34 cellular contexts compared by ENCODE assay signal in the genomic region with DNA sequence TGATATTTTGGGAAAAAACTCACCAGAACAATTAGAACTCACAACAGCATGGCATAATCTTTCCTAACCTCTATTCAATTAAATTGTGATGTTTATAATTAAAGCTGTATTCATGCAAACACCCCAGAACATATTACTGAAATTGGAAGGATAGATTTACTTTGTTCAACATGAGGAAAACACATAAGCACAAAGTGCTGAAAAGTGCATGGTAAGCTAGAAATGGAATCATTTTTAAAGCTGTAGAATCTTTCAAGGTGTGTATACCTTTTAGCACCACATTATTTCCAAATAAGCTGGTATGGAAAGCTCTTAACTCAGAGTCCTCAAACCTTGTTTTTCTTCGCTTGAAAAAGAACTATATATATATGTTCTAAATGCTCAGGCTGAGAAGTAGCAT.
DNase-seq lines count a peak whose midpoint lies in the region; ATAC-seq, FAIRE-seq and TF ChIP-seq lines count a peak whose summit lies in the region.
"Had no signal": no experiment of that assay in that cellular context is flagged by ENCODE, and none has a peak within 500 bp of the region (broad histone marks: within the 10 kb centered on the region; RNA-seq: fewer than 3 reads in every experiment).

No MANE protein-coding gene starts in this region.

- H2AFZ ChIP-seq in HepG2 (ENCODE audit: low read length) (no peak overlapping the region), IMR-90 (replicated peaks; ENCODE audit: low read length, poor library complexity) (no peak overlapping the region)

- no peak overlapping the region for H2BK120ac ChIP-seq in IMR-90 (ENCODE audit: low read depth, low read length)

- H3K14ac ChIP-seq in IMR-90 (replicated peaks; ENCODE audit: low read depth, low read length): no peak overlapping the region

- intact Hi-C loops in HepG2 (cut with micrococcal nuclease; ENCODE audit: unreplicated experiment) (no loop called here), right lobe of liver (cut with DNase I) (no loop called here), Calu3 (cut with micrococcal nuclease; ENCODE audit: unreplicated experiment) (no loop called here), IMR-90 (cut with micrococcal nuclease) (no loop called here)

- TF ChIP-seq EP300 in HepG2 (IDR thresholded peaks at IDR 0.05; ENCODE audit: low read depth in 2 of 2, low read length in 2 of 2): no peak
- no peak for TF ChIP-seq EP300 in HepG2 (CRISPR knock-in tag; IDR thresholded peaks at IDR 0.05; ENCODE audit: borderline replicate concordance)
- no peak for TF ChIP-seq EP300 in A549 (IDR thresholded peaks at IDR 0.05)

- TF ChIP-seq CTCF in HepG2 (CRISPR knock-in tag; IDR thresholded peaks at IDR 0.05) (no peak), right lobe of liver (IDR thresholded peaks at IDR 0.05) (no peak), A549 (IDR thresholded peaks at IDR 0.05) (no peak), Calu3 (IDR thresholded peaks at IDR 0.05; ENCODE audit: unreplicated experiment) (no peak), IMR-90 (conservative IDR thresholded peaks at IDR 0.05; ENCODE audit: low read depth, low read length) (no peak)

- H3K27me3 Mint-ChIP-seq in Calu3 (ENCODE audit: unreplicated experiment): no peaks in the 10 kb centered on the region
- H3K27me3 Mint-ChIP-seq: CD4-positive, alpha-beta memory T cell; CD4-positive, alpha-beta T cell; CD4-positive, CD25-positive, alpha-beta regulatory T cell had no signal

- peaks cover 13% of the 10 kb centered on the region in 2 experiments; a peak in 3 of 4 replicates for H3K79me1 ChIP-seq in IMR-90 (ENCODE audit: low read depth in 1 of 2, low read length in 2 of 2)

- FAIRE-seq in HepG2 (lab: Jason Lieb, UNC) (no peak), A549 (lab: Jason Lieb, UNC) (no peak)
- FAIRE-seq: D721Med had no signal

- no peak for ATAC-seq in HepG2
- ATAC-seq in right lobe of liver: no peak
- no peak for ATAC-seq in A549
- ATAC-seq in IMR-90 (ENCODE audit: low read depth): no peak
- ATAC-seq in GM21515 (IDR thresholded peaks at IDR 0.05; ENCODE audit: unreplicated experiment): no peak
- ATAC-seq: CD8-positive, alpha-beta T cell had no signal

- H3K4me3 ChIP-seq in HepG2 (replicated peaks in 1 of 3; ENCODE audit: insufficient read depth in 1 of 3, low read depth in 2 of 3, low read length in 3 of 3) (no peak overlapping the region), right lobe of liver (no peak overlapping the region), A549 (no peak overlapping the region), IMR-90 (ENCODE audit: insufficient read depth, low read depth, low read length) (no peak overlapping the region)
- H3K4me3 ChIP-seq: BLaER1; BLaER1 treated with 17β-estradiol and CSF1 and Interleukin-3, amounts not matched to agents 10 nM and 100 nM had no signal

- H3K27ac ChIP-seq in HepG2 (ENCODE audit: extremely low read length, insufficient read depth, low read length) (no peak overlapping the region), right lobe of liver (no peak overlapping the region), A549 (no peak overlapping the region), IMR-90 (ENCODE audit: insufficient read depth, low read length) (no peak overlapping the region)
- H3K27ac ChIP-seq: 22Rv1; BLaER1; BLaER1 treated with 17β-estradiol and CSF1 and Interleukin-3, amounts not matched to agents 10 nM and 100 nM; C4-2B had no signal

- POLR2A ChIA-PET in HepG2 (lab: Yijun Ruan, JAX): no interaction called here
- POLR2A ChIA-PET in A549 (lab: Yijun Ruan, JAX): no interaction called here
- POLR2A ChIA-PET in IMR-90 (lab: Charles Lee; ENCODE audit: unreplicated experiment): no interaction called here

- H3K36me3 Mint-ChIP-seq in Calu3 (ENCODE audit: insufficient read depth, unreplicated experiment): peaks cover 11% of the 10 kb centered on the region
- H3K36me3 Mint-ChIP-seq: CD8-positive, alpha-beta T cell had no signal

- dilution Hi-C loops in IMR-90 (cut with HindIII; ENCODE audit: low sequenced_read_pairs, unreplicated experiment): no loop called here

- peaks cover 4% of the 10 kb centered on the region; the same call in 1 of the 2 replicates for H3K9me1 ChIP-seq in IMR-90 (ENCODE audit: insufficient read depth, low read length)

- no peak overlapping the region for H3K4me3 Mint-ChIP-seq in Calu3 (ENCODE audit: low read depth, unreplicated experiment)
- H3K4me3 Mint-ChIP-seq: B cell; CD14-positive monocyte; CD4-positive, alpha-beta memory T cell; CD4-positive, alpha-beta T cell; CD4-positive, CD25-positive, alpha-beta regulatory T cell; CD8-positive, alpha-beta memory T cell; CD8-positive, alpha-beta T cell had no signal

- H3K56ac ChIP-seq in IMR-90 (ENCODE audit: extremely low read depth, insufficient read depth, low read length): no peak overlapping the region

- TF ChIP-seq RAD21 in HepG2 (CRISPR knock-in tag; IDR thresholded peaks at IDR 0.05) (no peak), A549 (conservative IDR thresholded peaks at IDR 0.05 in 1 of 2, IDR thresholded peaks at IDR 0.05 in 1 of 2) (no peak), IMR-90 (IDR thresholded peaks at IDR 0.05; ENCODE audit: low read length) (no peak)

- H3K36me3 ChIP-seq in HepG2 (replicated peaks in 1 of 2; ENCODE audit: control insufficient read depth in 1 of 2, insufficient read depth in 2 of 2, low read length in 2 of 2) (peaks cover 9 to 38% of the 10 kb centered on the region in 2 experiments), right lobe of liver (peaks cover 0 to 16% (median 1%) of the 10 kb centered on the region in 4 donors), IMR-90 (ENCODE audit: control insufficient read depth, insufficient read depth, low read length) (peaks cover 19% of the 10 kb centered on the region)
- H3K36me3 ChIP-seq: BLaER1 had no signal

- H3K27ac Mint-ChIP-seq in Calu3 (ENCODE audit: unreplicated experiment): peak overlapping the region; percentile 61
- H3K27ac Mint-ChIP-seq: B cell; CD14-positive monocyte; CD4-positive, alpha-beta T cell; CD4-positive, CD25-positive, alpha-beta regulatory T cell; CD8-positive, alpha-beta memory T cell; CD8-positive, alpha-beta T cell had no signal

- no peak overlapping the region for H2BK5ac ChIP-seq in IMR-90 (ENCODE audit: low read depth, low read length, poor library complexity, severe bottlenecking)

- H3K4ac ChIP-seq in IMR-90 (ENCODE audit: low read depth, low read length): no peak overlapping the region

- peaks cover 2% of the 10 kb centered on the region for H3K9me3 Mint-ChIP-seq in Calu3 (ENCODE audit: low read depth, unreplicated experiment)
- H3K9me3 Mint-ChIP-seq: CD14-positive monocyte; CD4-positive, alpha-beta memory T cell; CD4-positive, alpha-beta T cell; CD4-positive, CD25-positive, alpha-beta regulatory T cell; CD8-positive, alpha-beta memory T cell; CD8-positive, alpha-beta T cell had no signal

- 94% methylated on average over 1 of the region's 1 CpG for WGBS in HepG2 (ENCODE audit: low lambda C conversion rate)
- 87% methylated on average over 1 of the region's 1 CpG for WGBS in right lobe of liver (ENCODE audit: insufficient coverage, low coverage, low lambda C conversion rate, missing lambda C conversion rate)
- whole genome bisulfite sequencing in A549 (ENCODE audit: missing lambda C conversion rate): 96% methylated on average over 1 of the region's 1 CpG
- no CpG with 5 or more reads among the region's 1 CpG for WGBS in IMR-90 (ENCODE audit: extremely low coverage in 2 of 2, insufficient read length in 1 of 2), 2 experiments

- H4K5ac ChIP-seq in IMR-90 (ENCODE audit: low read depth, low read length): no peak overlapping the region

- H3K4me2 ChIP-seq in HepG2 (ENCODE audit: low read depth, low read length): no peak overlapping the region
- no peak overlapping the region for H3K4me2 ChIP-seq in A549
- no peak overlapping the region for H3K4me2 ChIP-seq in IMR-90 (ENCODE audit: low read depth, low read length)
- H3K4me2 ChIP-seq: BLaER1; BLaER1 treated with 17β-estradiol and CSF1 and Interleukin-3, amounts not matched to agents 10 nM and 100 nM had no signal

- no peak overlapping the region for H4K8ac ChIP-seq in IMR-90 (ENCODE audit: low read depth in 2 of 2, low read length in 2 of 2)

- H3K4me1 Mint-ChIP-seq in Calu3 (ENCODE audit: low read depth, unreplicated experiment): peaks cover 35% of the 10 kb centered on the region
- H3K4me1 Mint-ChIP-seq: B cell had no signal

- H3K4me1 ChIP-seq in HepG2 (ENCODE audit: insufficient read depth, low read length) (no peaks in the 10 kb centered on the region), right lobe of liver (peaks cover 0 to 4% (median 0%) of the 10 kb centered on the region in 4 donors), A549 (peaks cover 14% of the 10 kb centered on the region), IMR-90 (ENCODE audit: control insufficient read depth, insufficient read depth, low read length) (peaks cover 6% of the 10 kb centered on the region; the same call in 1 of the 2 replicates)
- H3K4me1 ChIP-seq: BE2C, BLaER1, Caco-2 had no signal

- DNase-seq in HepG2 (ENCODE audit: low spot score) (no peak), right lobe of liver (no peak), A549 (ENCODE audit: low read depth in 1 of 2, low spot score in 1 of 2) (no peak), Calu3 (no peak), IMR-90 (no peak), NCI-H2227 treated with DMSO at 0.1 percent for 48 hours (lab: John Stamatoyannopoulos, UW) (no peak), glomerular visceral epithelial cell (ENCODE audit: extremely low spot score) (no peak)
- DNase-seq: 8988T; ACHN; AML-193; BE2C; C1 segment of cervical spinal cord; Caco-2; CD4-positive, alpha-beta memory T cell; CD4-positive, alpha-beta T cell; CD4-positive, CD25-positive, alpha-beta regulatory T cell; CD8-positive, alpha-beta memory T cell; CD8-positive, alpha-beta T cell; COR-L47; DMS 273 treated with DMSO at 0.1 percent for 48 hours; DMS153; DMS53; DMS79; DMS79 treated with DMSO at 0.1 percent for 48 hours; DND-41; EL had no signal

- H3K79me2 ChIP-seq in HepG2 (ENCODE audit: insufficient read depth, low read length): no peaks in the 10 kb centered on the region

- H3K9ac ChIP-seq in HepG2 (ENCODE audit: insufficient read depth, low read depth, low read length) (no peak overlapping the region), IMR-90 (ENCODE audit: low read depth, low read length) (no peak overlapping the region)
- H3K9ac ChIP-seq: BLaER1; BLaER1 treated with 17β-estradiol and CSF1 and Interleukin-3, amounts not matched to agents 10 nM and 100 nM had no signal

- no peak overlapping the region for H3K18ac ChIP-seq in IMR-90 (ENCODE audit: low read depth, low read length)

- BruUV-seq in HepG2 (replicated peaks; lab: Mats Ljungman, UMichigan): no TSS peak
- no TSS peak for BruUV-seq in Calu3 (replicated peaks; lab: Mats Ljungman, UMichigan)
- no TSS peak for BruUV-seq in IMR-90 (replicated peaks; lab: Mats Ljungman, UMichigan)

- H4K20me1 ChIP-seq in HepG2 (ENCODE audit: insufficient read depth, low read length): peaks cover 5% of the 10 kb centered on the region; the same call in 1 of the 2 replicates
- no peaks in the 10 kb centered on the region for H4K20me1 ChIP-seq in IMR-90 (ENCODE audit: insufficient read depth, low read length)
- H4K20me1 ChIP-seq: BLaER1 had no signal

- CTCF ChIA-PET in HepG2 (lab: Yijun Ruan, JAX; ENCODE audit: low intra/inter-chr PET ratio, low total read pairs) (no interaction called here), A549 (lab: Yijun Ruan, JAX) (no interaction called here), Calu3 (lab: Charles Lee) (no interaction called here), IMR-90 (lab: Yijun Ruan, JAX) (interaction anchor here (1.2 kb wide), 1 partner anchor 236 kb away, joined by 4 read pairs; no protein-coding TSS in a partner anchor)

- no peak overlapping the region for H2AK5ac ChIP-seq in IMR-90 (ENCODE audit: low read depth, low read length)

- H3K9me3 ChIP-seq in HepG2 (ENCODE audit: low read length) (no peaks in the 10 kb centered on the region), right lobe of liver (no peaks in the 10 kb centered on the region), A549 (no peaks in the 10 kb centered on the region), IMR-90 (ENCODE audit: control insufficient read depth, insufficient read depth, low read length) (no peaks in the 10 kb centered on the region)
- H3K9me3 ChIP-seq: BE2C; BLaER1; BLaER1 treated with 17β-estradiol and CSF1 and Interleukin-3, amounts not matched to agents 10 nM and 100 nM; Caco-2 had no signal

- H3K27me3 ChIP-seq in HepG2 (ENCODE audit: control insufficient read depth in 1 of 2, insufficient read depth in 2 of 2, low read length in 2 of 2) (no peaks in the 10 kb centered on the region), right lobe of liver (no peaks in the 10 kb centered on the region), IMR-90 (ENCODE audit: control insufficient read depth, insufficient read depth, low read length) (no peaks in the 10 kb centered on the region)
- H3K27me3 ChIP-seq: BE2C; BLaER1; BLaER1 treated with 17β-estradiol and CSF1 and Interleukin-3, amounts not matched to agents 10 nM and 100 nM had no signal

- in situ Hi-C loops in HepG2 (cut with HindIII; ENCODE audit: extremely low pct_ligation_motif_present, low pct_unique_long_range_greater_than_20kb) (no loop called here), IMR-90 (cut with MboI; ENCODE audit: low sequenced_read_pairs) (no loop called here)

- H2BK20ac ChIP-seq in IMR-90 (ENCODE audit: low read depth, low read length): no peak overlapping the region

- H2BK15ac ChIP-seq in IMR-90 (ENCODE audit: low read depth, low read length): no peak overlapping the region

- H4K91ac ChIP-seq in IMR-90 (ENCODE audit: insufficient read depth, low read depth, low read length): no peak overlapping the region

- H2AK9ac ChIP-seq in IMR-90 (replicated peaks; ENCODE audit: low read depth, low read length, poor library complexity): no peak overlapping the region

- no peak for TF ChIP-seq POLR2A in HepG2 (IDR thresholded peaks at IDR 0.05; ENCODE audit: insufficient read depth in 1 of 2, low read depth in 2 of 2, low read length in 2 of 2)
- no peak for TF ChIP-seq POLR2A in right lobe of liver (IDR thresholded peaks at IDR 0.05)
- TF ChIP-seq POLR2A in A549 (IDR thresholded peaks at IDR 0.05; ENCODE audit: low read length): no peak
- no peak for TF ChIP-seq POLR2A in IMR-90 (IDR thresholded peaks at IDR 0.05; ENCODE audit: low read depth, low read length)

- no peak overlapping the region for H3K23ac ChIP-seq in IMR-90 (ENCODE audit: low read depth, low read length)

Comparison
In these comparisons a context has a peak if more than half of its experiments do, and no peak if none do; other contexts are left out.
1. Of the 38 proteins assayed by ChIP-seq in both HepG2 and A549: peak only in HepG2: none; only in A549: none; in both: MAFK; in neither: 37.